Comparison of ENCODE assay signal across 8 cellular contexts in the genomic region with DNA sequence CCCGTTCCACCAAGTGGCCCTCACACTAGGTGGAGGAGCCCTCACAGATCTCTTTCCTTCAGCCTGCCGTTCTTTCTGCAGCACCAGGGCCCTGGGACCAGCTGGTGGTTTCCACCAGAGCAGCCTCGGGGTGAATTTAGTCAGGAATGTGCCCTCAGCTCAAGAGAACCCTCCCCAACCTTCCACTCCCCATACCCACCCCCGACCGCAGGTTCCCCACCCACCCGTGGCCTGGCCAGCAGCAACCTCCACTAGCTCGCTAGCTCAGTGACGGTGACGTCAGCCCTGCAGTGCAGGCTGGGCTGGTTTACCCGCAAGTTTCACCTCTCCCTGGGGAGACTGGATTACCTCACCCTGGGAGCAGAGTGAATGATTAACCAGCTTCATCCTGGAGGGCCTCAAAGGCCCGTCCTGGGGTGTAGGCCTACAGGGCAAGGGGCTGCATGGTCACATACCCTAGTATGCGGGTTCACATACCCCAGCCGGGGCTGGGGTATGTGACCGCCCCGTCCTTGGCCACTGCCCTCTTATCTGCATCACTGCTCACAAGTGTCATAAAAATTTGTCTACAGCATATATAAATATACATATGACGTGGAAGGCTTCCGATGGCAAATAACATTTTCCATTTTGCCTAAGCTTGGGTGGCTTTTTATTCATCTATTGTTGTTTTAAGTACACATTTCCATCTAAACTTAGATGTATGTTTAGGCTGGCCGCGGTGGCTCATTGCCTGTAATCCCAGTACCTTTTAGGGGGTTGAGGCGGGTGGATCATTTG. TPM values are rescaled to one million over a fixed set of nuclear protein-coding genes. Genes with fewer than 3 reads are reported as not detected.
DNase-seq lines count a peak whose midpoint lies in the region; ATAC-seq, FAIRE-seq and TF ChIP-seq lines count a peak whose summit lies in the region.

No MANE protein-coding gene starts in this region.

- H3K36me3 ChIP-seq in SJSA1 (no peaks in the 10 kb centered on the region), cardiac muscle cell (no peaks in the 10 kb centered on the region), small intestine (ENCODE audit: control insufficient read depth in 2 of 2, insufficient read depth in 2 of 2, low read length in 2 of 2) (no peaks in the 10 kb centered on the region)

- H3K27ac ChIP-seq in C4-2B (peak overlapping the region; percentile 51), SJSA1 (peak overlapping the region; percentile 72), cardiac muscle cell (peak overlapping the region; percentile 40), small intestine (ENCODE audit: low read depth in 1 of 2, low read length in 1 of 2) (peak overlapping the region; percentile 93 to 97)

- H3K27me3 ChIP-seq in SJSA1 (replicated peaks) (no peaks in the 10 kb centered on the region), cardiac muscle cell (no peaks in the 10 kb centered on the region), small intestine (ENCODE audit: control insufficient read depth in 2 of 2, insufficient read depth in 2 of 2, low read length in 2 of 2) (no peaks in the 10 kb centered on the region)

- WGBS in small intestine, 3 donors = 16 to 42% (median 28%) methylated on average over 19 to 20 of the region's 20 CpGs

- H3K27ac Mint-ChIP-seq in activated T-cell treated with anti-CD3 and anti-CD28 coated beads, Interleukin-2, amount 50 U/mL, for 24 hours = no peak overlapping the region

- no peaks in the 10 kb centered on the region for H3K36me3 Mint-ChIP-seq in activated T-cell treated with anti-CD3 and anti-CD28 coated beads, Interleukin-2, amount 50 U/mL, for 24 hours (ENCODE audit: low read depth)

- H3K4me3 ChIP-seq in SJSA1 = no peak overlapping the region
- H3K4me3 ChIP-seq in cardiac muscle cell = no peak overlapping the region
- H3K4me3 ChIP-seq in small intestine (ENCODE audit: low read depth in 1 of 2, low read length in 2 of 2) = no peak overlapping the region

- no peak for TF ChIP-seq CTCF in C4-2B (conservative IDR thresholded peaks at IDR 0.05)
- no peak for TF ChIP-seq CTCF in cardiac muscle cell (IDR thresholded peaks at IDR 0.05; ENCODE audit: low read depth, low read length)

- H3K4me1 ChIP-seq in SJSA1 (replicated peaks) = peaks cover 38% of the 10 kb centered on the region
- H3K4me1 ChIP-seq in cardiac muscle cell (ENCODE audit: low read depth) = peaks cover 17% of the 10 kb centered on the region
- peaks cover 0 to 9% of the 10 kb centered on the region in 2 donors for H3K4me1 ChIP-seq in small intestine (ENCODE audit: control insufficient read depth in 2 of 2, insufficient read depth in 1 of 2, low read depth in 1 of 2, low read length in 1 of 2)

- no peaks in the 10 kb centered on the region for H3K4me1 Mint-ChIP-seq in activated T-cell treated with anti-CD3 and anti-CD28 coated beads, Interleukin-2, amount 50 U/mL, for 24 hours (ENCODE audit: low read depth)

- H3K27me3 Mint-ChIP-seq in activated T-cell treated with anti-CD3 and anti-CD28 coated beads, Interleukin-2, amount 50 U/mL, for 24 hours = peaks cover 3% of the 10 kb centered on the region

- DNase-seq in SJSA1 (ENCODE audit: low read depth in 1 of 2, low spot score in 2 of 2) (peak; percentile 99), cardiac muscle cell (ENCODE audit: low read depth in 1 of 2, low spot score in 1 of 2) (peak; percentile 30 to 96), small intestine (peak; percentile 98), cerebellar cortex (ENCODE audit: low spot score) (no peak)
- no peak for DNase-seq in activated T-cell treated with anti-CD3 and anti-CD28 coated beads, Interleukin-2, amount 50 U/mL, for 24 hours

- ATAC-seq in HG02678 (IDR thresholded peaks at IDR 0.05; ENCODE audit: unreplicated experiment) (peak; percentile 69), HG03460 (IDR thresholded peaks at IDR 0.05; ENCODE audit: unreplicated experiment) (no peak)

- no peaks in the 10 kb centered on the region for H3K9me3 ChIP-seq in SJSA1 (replicated peaks)
- no peaks in the 10 kb centered on the region for H3K9me3 ChIP-seq in cardiac muscle cell (ENCODE audit: low read depth)
- no peaks in the 10 kb centered on the region for H3K9me3 ChIP-seq in small intestine (ENCODE audit: control insufficient read depth, low read depth)

- no peaks in the 10 kb centered on the region for H3K9me3 Mint-ChIP-seq in activated T-cell treated with anti-CD3 and anti-CD28 coated beads, Interleukin-2, amount 50 U/mL, for 24 hours

- no peak overlapping the region for H3K4me3 Mint-ChIP-seq in activated T-cell treated with anti-CD3 and anti-CD28 coated beads, Interleukin-2, amount 50 U/mL, for 24 hours

- no peak for FAIRE-seq in small intestine (lab: Jason Lieb, UNC)

RNA-seq across cellular contexts. Expression of a gene that starts 24.5 kb away (rescaled TPM):
- 0.05 TPM in 1 of 2 replicates, not detected in the other for total RNA-seq in SJSA1 (2014; rRNA removed; shearing (Covaris generic))
- total RNA-seq in cardiac muscle cell = 27.7 and 28.7 TPM in 2 replicates
- 22.6 and 35.2 TPM in 2 replicates for polyA plus RNA-seq in cardiac muscle cell
- polyA plus RNA-seq in small intestine = 100 to 1,000 TPM; 261 to 487 (median 395) TPM

RNA-seq across cellular contexts. Expression of a gene that starts 52.4 kb away (rescaled TPM):
- total RNA-seq in SJSA1 (2014; rRNA removed; shearing (Covaris generic)) = 69.7 and 80.9 TPM in 2 replicates
- total RNA-seq in cardiac muscle cell = 56.6 and 60.4 TPM in 2 replicates
- 52.6 and 66.0 TPM in 2 replicates for polyA plus RNA-seq in cardiac muscle cell
- 100 to 1,000 TPM in 2 of 3 donors, 10 to 100 TPM in 1; 69.7 to 183 (median 111) TPM for polyA plus RNA-seq in small intestine

Comparison
In these comparisons a context has a peak if more than half of its experiments do, and no peak if none do; other contexts are left out.
1. H3K27ac ChIP-seq: peak in every context shown above with its lines; median percentile 95 in small intestine; 72 in SJSA1; 51 in C4-2B; 40 in cardiac muscle cell.
2. DNase-seq: peak in SJSA1 (2 of 2), cardiac muscle cell (2 of 2) and small intestine (single experiment); none in cerebellar cortex (single experiment) and activated T-cell treated with anti-CD3 and anti-CD28 coated beads, Interleukin-2, amount 50 U/mL, for 24 hours (single experiment).
3. RNA of a gene that starts 24.5 kb away (total RNA-seq): 27.7 to 28.7 TPM in cardiac muscle cell; 0.05 TPM in SJSA1; every median in the first group is over 10 times any median in the second.